In genomic region chr1:94539496-94539895, GRCh38 we compare ENCODE assay signal across 11 cellular contexts. TPM values are rescaled to one million over a fixed set of nuclear protein-coding genes. Genes with fewer than 3 reads are reported as not detected.
DNase-seq lines count a peak whose midpoint lies in the region; ATAC-seq, FAIRE-seq and TF ChIP-seq lines count a peak whose summit lies in the region.
"Had no signal": no experiment of that assay in that cellular context is flagged by ENCODE, and none has a peak within 500 bp of the region (broad histone marks: within the 10 kb centered on the region; RNA-seq: fewer than 3 reads in every experiment).

No MANE protein-coding gene starts in this region.

- H3K27ac ChIP-seq in skin epidermis: no peak overlapping the region
- H3K27ac ChIP-seq: neutrophil had no signal

- peak overlapping the region; percentile 94 for H3K4me3 ChIP-seq in WI38 (ENCODE audit: low read depth, low read length)
- H3K4me3 ChIP-seq in skin epidermis: peak overlapping the region in 4 of 7 experiments; percentile 19 to 69 (median 59)

- no peak for TF ChIP-seq CTCF in WI38 (IDR thresholded peaks at IDR 0.05; ENCODE audit: low read depth, low read length)

- TF ChIP-seq POLR2A in H54 (IDR thresholded peaks at IDR 0.05; ENCODE audit: low read depth, low read length) (no peak), GM12892 (IDR thresholded peaks at IDR 0.05; ENCODE audit: low read depth, low read length) (no peak)

- intact Hi-C loops in left cardiac atrium (cut with DNase I): loop anchor here (5.0 to 10.0 kb wide), 3 partner anchors 58 to 115 kb away; no protein-coding TSS in a partner anchor

- FAIRE-seq in H54 (lab: Jason Lieb, UNC) (peak; percentile 27), GM12892 (lab: Jason Lieb, UNC) (no peak)
- FAIRE-seq: endothelial cell of umbilical vein had no signal

- ATAC-seq in left cardiac atrium (peak; percentile 11 to 40), left lobe of liver (no peak), HG02852 (IDR thresholded peaks at IDR 0.05; ENCODE audit: unreplicated experiment) (no peak)

- DNase-seq in H54 (ENCODE audit: insufficient read length, low spot score): no peak
- peak; percentile 30 for DNase-seq in left cardiac atrium
- DNase-seq in GM12892 (ENCODE audit: insufficient read length): no peak
- DNase-seq in left lobe of liver (ENCODE audit: low spot score): no peak
- DNase-seq in SW 1271 (lab: John Stamatoyannopoulos, UW): no peak
- DNase-seq: NCI-H526 treated with DMSO at 0.1 percent for 48 hours had no signal

RNA-seq across cellular contexts. Expression of gene F3, which starts 2.1 kb away (rescaled TPM):
- total RNA-seq in left cardiac atrium: 10 to 100 TPM; 23.6 to 47.9 TPM
- polyA plus RNA-seq in GM12892 (2012; ENCODE audit: missing spikeins): not detected
- 2.0 TPM for total RNA-seq in left lobe of liver

Comparison
In these comparisons a context has a peak if more than half of its experiments do, and no peak if none do; other contexts are left out.
1. ATAC-seq: peak in left cardiac atrium (2 of 2); none in left lobe of liver (single experiment) and HG02852 (single experiment).